Comparison of ENCODE assay signal across 8 cellular contexts in the genomic region with DNA sequence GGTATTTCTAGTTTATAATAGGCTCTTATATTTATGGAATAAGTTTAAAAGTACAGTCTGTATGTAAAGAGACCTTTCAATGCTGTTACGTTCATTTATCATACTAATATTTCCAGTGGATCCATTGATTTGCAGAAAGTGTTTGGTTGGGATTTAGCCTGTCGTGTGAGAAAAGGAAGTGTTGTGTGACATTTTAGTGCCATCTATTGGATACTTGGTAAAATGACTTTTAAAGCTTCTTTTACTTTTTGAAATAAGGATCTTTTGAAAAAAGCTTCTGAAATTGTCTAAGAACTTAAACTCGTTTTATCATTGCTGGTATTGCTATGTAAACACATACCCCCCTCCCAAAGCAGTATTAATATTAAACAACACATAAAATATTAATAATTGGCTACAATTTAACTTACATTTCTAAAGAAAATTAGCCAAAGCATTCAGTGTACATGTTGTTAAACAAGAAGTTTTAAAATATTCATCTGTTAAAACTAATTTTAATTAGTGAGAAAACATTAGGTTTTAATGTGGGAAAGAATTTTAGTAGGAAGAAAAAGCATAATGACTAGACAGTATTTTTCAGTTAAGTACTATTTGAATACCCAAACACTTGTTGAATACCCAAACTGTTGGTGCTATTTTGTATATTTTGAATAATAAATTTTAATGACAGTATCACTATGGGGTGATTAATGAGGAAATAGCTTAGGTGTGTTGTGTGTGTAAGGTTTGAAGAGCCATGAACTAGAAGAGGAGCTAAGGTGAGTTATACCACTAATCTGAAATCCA. TPM values are rescaled to one million over a fixed set of nuclear protein-coding genes. Genes with fewer than 3 reads are reported as not detected.
DNase-seq lines count a peak whose midpoint lies in the region; ATAC-seq and TF ChIP-seq lines count a peak whose summit lies in the region.

No MANE protein-coding gene starts in this region.

- TF ChIP-seq CTCF in BE2C (IDR thresholded peaks at IDR 0.05; ENCODE audit: low read depth, low read length) (peak; percentile 61), H9 (conservative IDR thresholded peaks at IDR 0.05) (peak; percentile 60), SK-N-SH (IDR thresholded peaks at IDR 0.05) (peak; percentile 71), foreskin fibroblast (IDR thresholded peaks at IDR 0.05; ENCODE audit: low read depth, low read length) (peak; percentile 22)

- no peak overlapping the region for H2AK5ac ChIP-seq in H9 (ENCODE audit: insufficient read length, low read length)

- no peaks in the 10 kb centered on the region for H3K27me3 ChIP-seq in BE2C
- H3K27me3 ChIP-seq in H9 (ENCODE audit: insufficient read depth, low read length), result no peaks in the 10 kb centered on the region
- H3K27me3 ChIP-seq in SK-N-SH (ENCODE audit: insufficient read depth), result no peaks in the 10 kb centered on the region

- peak overlapping the region in 1 of 3 experiments; percentile 36; a peak in 3 of 7 replicates for H3K27ac Mint-ChIP-seq in H9

- H3K27ac ChIP-seq in H9 (ENCODE audit: insufficient read length, low read depth, low read length) (no peak overlapping the region), SK-N-SH (ENCODE audit: low read depth in 2 of 2, low read length in 1 of 2) (peak overlapping the region in 1 of 2 experiments; percentile 54; a peak in 1 of 4 replicates)

- intact Hi-C loops in sciatic nerve (cut with DNase I), result loop anchor here (5.0 to 10.0 kb wide), 2 partner anchors 54 to 122 kb away; no protein-coding TSS in a partner anchor

- peaks cover 6 to 13% of the 10 kb centered on the region in 2 experiments for H3K4me1 Mint-ChIP-seq in H9

- H3K4me1 ChIP-seq in BE2C (peaks cover 23% of the 10 kb centered on the region), H9 (ENCODE audit: insufficient read depth, low read length) (no peaks in the 10 kb centered on the region), SK-N-SH (ENCODE audit: control insufficient read depth in 1 of 2, insufficient read depth in 2 of 2, low read depth in 1 of 2, low read length in 1 of 2) (peaks cover 5 to 12% of the 10 kb centered on the region in 2 experiments; a peak in 3 of 4 replicates)

- CTCF ChIA-PET in SK-N-SH (lab: Yijun Ruan, JAX), result interaction anchor here (0.5 to 6.9 kb wide), 59 partner anchors 9 to 1326 kb away, joined by 3 to 69 read pairs (median 5); partner anchors contain the start of genes PPP4R2 and SHQ1

- TF ChIP-seq RAD21 in SK-N-SH (IDR thresholded peaks at IDR 0.05; ENCODE audit: low read length), result peak; percentile 81

- H3T11ph ChIP-seq in H9 (ENCODE audit: low read length), result no peak overlapping the region

- H3K23me2 ChIP-seq in H9 (ENCODE audit: insufficient read length, low read depth, low read length, poor library complexity, severe bottlenecking), result no peaks in the 10 kb centered on the region

- no peak overlapping the region for H3K9ac ChIP-seq in H9 (ENCODE audit: extremely low read depth, insufficient read length, low read length)
- H3K9ac ChIP-seq in SK-N-SH, result peak overlapping the region; percentile 13; the same call in 1 of the 2 replicates

- H3K18ac ChIP-seq in H9 (ENCODE audit: insufficient read length, low read depth, low read length), result no peak overlapping the region

- no peak overlapping the region for H2BK120ac ChIP-seq in H9 (ENCODE audit: low read depth, low read length, poor library complexity, severe bottlenecking)

- H3K9me3 Mint-ChIP-seq in H9, result no peaks in the 10 kb centered on the region

- peaks cover 2% of the 10 kb centered on the region for H3K79me1 ChIP-seq in H9 (ENCODE audit: insufficient read depth, low read depth, low read length, poor library complexity, severe bottlenecking)

- H4K5ac ChIP-seq in H9 (ENCODE audit: insufficient read length, low read depth, low read length), result no peak overlapping the region

- H3K4ac ChIP-seq in H9 (ENCODE audit: low read depth, low read length), result no peak overlapping the region

- H3K79me2 ChIP-seq in H9 (ENCODE audit: insufficient read depth, low read length), result peaks cover 3% of the 10 kb centered on the region; the same call in 1 of the 2 replicates
- no peaks in the 10 kb centered on the region; the same call in none of the 2 replicates for H3K79me2 ChIP-seq in SK-N-SH (ENCODE audit: insufficient read depth)

- no peak overlapping the region for H4K8ac ChIP-seq in H9 (replicated peaks; ENCODE audit: insufficient read length, low read depth, low read length)

- no peak overlapping the region for H3K14ac ChIP-seq in H9 (ENCODE audit: insufficient read depth, low read length)

- no peak overlapping the region for H4K91ac ChIP-seq in H9 (ENCODE audit: insufficient read length, low read depth, low read length)

- no CpG with 5 or more reads among the region's 3 CpGs for WGBS in H9 (ENCODE audit: extremely low coverage, insufficient read length, low lambda C conversion rate)
- 24% methylated on average over 3 of the region's 3 CpGs for WGBS in SK-N-SH (ENCODE audit: low lambda C conversion rate)

- POLR2A ChIA-PET in SK-N-SH (lab: Yijun Ruan, JAX), result no interaction called here

- H4K20me1 ChIP-seq in H9 (ENCODE audit: control insufficient read depth, insufficient read depth, insufficient read length) (no peaks in the 10 kb centered on the region), SK-N-SH (ENCODE audit: insufficient read depth) (peaks cover 60% of the 10 kb centered on the region)

- no peak overlapping the region for H2BK12ac ChIP-seq in H9 (ENCODE audit: insufficient read length, low read depth, low read length)

- H3K4me3 ChIP-seq in BE2C (ENCODE audit: low read depth, low read length) (no peak overlapping the region), SK-N-SH (ENCODE audit: low read depth in 2 of 2, low read length in 1 of 2) (no peak overlapping the region), foreskin fibroblast (ENCODE audit: low read depth in 1 of 2, low read length in 2 of 2) (no peak overlapping the region)

- H2BK5ac ChIP-seq in H9 (ENCODE audit: insufficient read length, low read length), result no peak overlapping the region

- no peak overlapping the region for H3K56ac ChIP-seq in H9 (ENCODE audit: insufficient read length, low read depth, low read length)

- no peak overlapping the region for H2AFZ ChIP-seq in H9 (ENCODE audit: low read length)
- no peak overlapping the region for H2AFZ ChIP-seq in SK-N-SH (ENCODE audit: low read depth)

- H3K9me2 ChIP-seq in SK-N-SH, result no peaks in the 10 kb centered on the region

- H3K36me3 Mint-ChIP-seq in H9 (ENCODE audit: insufficient read depth in 1 of 3, low read depth in 3 of 3), result peaks cover 7 to 23% (median 20%) of the 10 kb centered on the region in 3 experiments; a peak in 6 of 7 replicates

- H3K4me3 Mint-ChIP-seq in H9, result no peak overlapping the region

- DNase-seq in BE2C (no peak), H9 (no peak), SK-N-SH (peak; percentile 42), foreskin fibroblast (peak; percentile 29 to 67), sciatic nerve (ENCODE audit: low spot score) (no peak), islet precursor cell (no peak), GF-D8 (lab: John Stamatoyannopoulos, UW) (no peak)

- no peaks in the 10 kb centered on the region for H3K27me3 Mint-ChIP-seq in H9 (ENCODE audit: low read depth)

- H3K36me3 ChIP-seq in BE2C, result peaks cover 9% of the 10 kb centered on the region
- H3K36me3 ChIP-seq in SK-N-SH (replicated peaks in 1 of 2; ENCODE audit: control insufficient read depth in 1 of 2, insufficient read depth in 2 of 2, low read length in 1 of 2), result peaks cover 6 to 15% of the 10 kb centered on the region in 2 experiments

- no peak overlapping the region for H3K23ac ChIP-seq in H9 (ENCODE audit: insufficient read length, low read depth, low read length)

- no peak for TF ChIP-seq EP300 in SK-N-SH (IDR thresholded peaks at IDR 0.05; ENCODE audit: borderline replicate concordance in 1 of 2, low read depth in 1 of 2, low read length in 1 of 2)

- no peak overlapping the region for H2BK15ac ChIP-seq in H9 (ENCODE audit: low read depth, low read length)

- peaks cover 36% of the 10 kb centered on the region for H3F3A ChIP-seq in SK-N-SH (replicated peaks; ENCODE audit: insufficient read depth)

- H3K4me2 ChIP-seq in H9 (ENCODE audit: insufficient read depth, insufficient read length, low read length) (no peak overlapping the region), SK-N-SH (peak overlapping the region; percentile 31; the same call in 1 of the 2 replicates)

- peak; percentile 71 for ATAC-seq in sciatic nerve
- no peak for ATAC-seq in HG03139 (IDR thresholded peaks at IDR 0.05; ENCODE audit: unreplicated experiment)

- H2BK20ac ChIP-seq in H9 (ENCODE audit: low read depth, low read length, poor library complexity, severe bottlenecking), result no peak overlapping the region

- no peaks in the 10 kb centered on the region for H3K9me3 ChIP-seq in BE2C
- no peaks in the 10 kb centered on the region for H3K9me3 ChIP-seq in H9 (ENCODE audit: control insufficient read depth, low read depth, low read length)
- no peaks in the 10 kb centered on the region for H3K9me3 ChIP-seq in SK-N-SH

TF ChIP-seq in SK-N-SH, 30 proteins besides CTCF, POLR2A, EP300 and RAD21:
- TF ChIP-seq RXRA (IDR thresholded peaks at IDR 0.05; ENCODE audit: borderline replicate concordance, low read depth) (no peak), FOXJ3 (CRISPR knock-in tag; IDR thresholded peaks at IDR 0.05) (no peak), SMC3 (IDR thresholded peaks at IDR 0.05; ENCODE audit: low read depth, low read length) (peak; percentile 32; the same call in 1 of the 2 replicates)

RNA-seq across cellular contexts. Expression of gene EBLN2, which starts 4.9 kb away (rescaled TPM):
- 0.77 TPM for polyA plus RNA-seq in BE2C (2012; ENCODE audit: insufficient read depth, insufficient read length, low read depth)
- 4.4 and 6.1 TPM in 2 replicates for total RNA-seq in H9 (2021)
- 1.4 and 2.5 TPM in 2 replicates for polyA plus RNA-seq in SK-N-SH (2012; rRNA removed)
- polyA plus RNA-seq in SK-N-SH (2012; cell fraction: cytosol; rRNA removed), result 0.18 and 0.33 TPM in 2 replicates
- 7.9 and 11.9 TPM in 2 replicates for polyA plus RNA-seq in SK-N-SH (2012; cell fraction: nucleus; rRNA removed)
- total RNA-seq in sciatic nerve, result 8.3 TPM

RNA-seq across cellular contexts. Expression of gene PPP4R2, which starts 59.9 kb away (rescaled TPM):
- polyA plus RNA-seq in BE2C (2012; ENCODE audit: insufficient read depth, insufficient read length, low read depth), result 35.1 TPM
- 123 and 132 TPM in 2 replicates for total RNA-seq in H9 (2021)
- 8.9 and 11.3 TPM in 2 replicates for polyA plus RNA-seq in SK-N-SH (2012; rRNA removed)
- 15.4 and 20.9 TPM in 2 replicates for polyA plus RNA-seq in SK-N-SH (2012; cell fraction: cytosol; rRNA removed)
- 6.9 and 11.4 TPM in 2 replicates for polyA plus RNA-seq in SK-N-SH (2012; cell fraction: nucleus; rRNA removed)
- total RNA-seq in sciatic nerve, result 113 TPM

Comparison
In these comparisons a context has a peak if more than half of its experiments do, and no peak if none do; other contexts are left out.
1. DNase-seq: peak in SK-N-SH (single experiment) and foreskin fibroblast (2 of 2); none in BE2C (single experiment), H9 (single experiment), sciatic nerve (single experiment), islet precursor cell (single experiment) and GF-D8 (single experiment).
2. Peak in every context shown above with its lines, with median percentiles within 50 percentile points of each other: CTCF ChIP-seq.